Comparison of ENCODE assay signal across 28 cellular contexts in genomic region chrX:1031521-1032430, GRCh38.
"Had no signal": no experiment of that assay in that cellular context is flagged by ENCODE, and none has a peak within 500 bp of the region (broad histone marks: within the 10 kb centered on the region; RNA-seq: fewer than 3 reads in every experiment).

No MANE protein-coding gene starts in this region.

- H3K4me2 ChIP-seq: hepatocyte had no signal

- H3K36me3 Mint-ChIP-seq: activated CD4-positive, alpha-beta memory T cell treated with anti-CD3 and anti-CD28 coated beads for 36 hours; activated naive CD4-positive, alpha-beta T cell treated with anti-CD3 and anti-CD28 coated beads, Interleukin-2, amount 10 ng/mL, durations not matched to agents 7 days and 5 days; activated naive CD8-positive, alpha-beta T cell treated with anti-CD3 and anti-CD28 coated beads, Interleukin-2, amount 10 ng/mL, durations not matched to agents 7 days and 5 days; brain; immature natural killer cell; stimulated activated effector memory CD8-positive, alpha-beta T cell treated with anti-CD3 and anti-CD28 coated beads, Interleukin-12 subunit alpha, Interleukin-12 subunit beta, amount 100 ng/mL, for 72 hours had no signal

- DNase-seq: activated CD4-positive, alpha-beta memory T cell treated with anti-CD3 and anti-CD28 coated beads for 36 hours; activated CD4-positive, alpha-beta T cell treated with anti-CD3 and anti-CD28 coated beads, Interleukin-2, amount 10 ng/mL, durations not matched to agents 24 days and 14 days; activated CD4-positive, CD25-positive, alpha-beta regulatory T cell treated with anti-CD3 and anti-CD28 coated beads, Interleukin-2, amount 50 U/mL, for 72 hours; activated CD8-positive, alpha-beta memory T cell treated with anti-CD3 and anti-CD28 coated beads, Interleukin-2, amount 50 U/mL, for 48 hours; activated naive CD4-positive, alpha-beta T cell treated with anti-CD3 and anti-CD28 coated beads, Interleukin-2, amount 10 ng/mL, durations not matched to agents 7 days and 5 days; activated naive CD8-positive, alpha-beta T cell treated with anti-CD3 and anti-CD28 coated beads, Interleukin-2, amount 10 ng/mL, durations not matched to agents 7 days and 5 days; activated T-cell treated with anti-CD3 and anti-CD28 coated beads, Interleukin-2, amount 50 U/mL, for 24 hours; cerebellar nuclear complex; cortex of kidney; immature natural killer cell; lower lobe of right lung; mesenchymal stem cell; stimulated activated CD4-positive, alpha-beta T cell treated with anti-CD3 and anti-CD28 coated beads, Interleukin-4, amount 100 ng/mL, for 24 hours; T-helper 17 cell; testis; trophoblast cell; uterus had no signal

- H3K9me3 Mint-ChIP-seq: activated CD4-positive, alpha-beta T cell treated with anti-CD3 and anti-CD28 coated beads, Interleukin-2, amount 10 ng/mL, durations not matched to agents 24 days and 14 days had no signal

- H3K9me3 ChIP-seq: ascending aorta, lower lobe of right lung, neutrophil, testis had no signal

- H3K27me3 ChIP-seq: ascending aorta, cardiac muscle cell, hepatocyte, neutrophil, testis, uterus had no signal

- ATAC-seq: gastroesophageal sphincter; left lobe of liver; lower lobe of right lung; sciatic nerve; stimulated activated effector memory CD8-positive, alpha-beta T cell treated with anti-CD3 and anti-CD28 coated beads, Interleukin-12 subunit alpha, Interleukin-12 subunit beta, amount 100 ng/mL, for 72 hours; T-helper 17 cell had no signal

- H3K27me3 Mint-ChIP-seq: activated CD4-positive, alpha-beta T cell treated with anti-CD3 and anti-CD28 coated beads, Interleukin-2, amount 10 ng/mL, durations not matched to agents 24 days and 14 days had no signal

- H3K27ac Mint-ChIP-seq: activated CD4-positive, alpha-beta memory T cell treated with anti-CD3 and anti-CD28 coated beads for 36 hours; activated CD4-positive, alpha-beta T cell treated with anti-CD3 and anti-CD28 coated beads, Interleukin-2, amount 10 ng/mL, durations not matched to agents 24 days and 14 days; activated naive CD4-positive, alpha-beta T cell treated with anti-CD3 and anti-CD28 coated beads, Interleukin-2, amount 10 ng/mL, durations not matched to agents 7 days and 5 days; activated naive CD8-positive, alpha-beta T cell treated with anti-CD3 and anti-CD28 coated beads, Interleukin-2, amount 10 ng/mL, durations not matched to agents 7 days and 5 days; activated T-cell treated with anti-CD3 and anti-CD28 coated beads, Interleukin-2, amount 50 U/mL, for 24 hours; immature natural killer cell; natural killer cell treated with Interleukin-12 subunit alpha and Interleukin-12 subunit beta and Interleukin-15 and Interleukin-18, amount 100 ng/mL, for 72 hours; stimulated activated effector memory CD8-positive, alpha-beta T cell treated with anti-CD3 and anti-CD28 coated beads, Interleukin-12 subunit alpha, Interleukin-12 subunit beta, amount 100 ng/mL, for 72 hours; T-helper 17 cell had no signal

- H3K4me1 ChIP-seq: ascending aorta, gastroesophageal sphincter, lower lobe of right lung, testis, uterus had no signal

- H3K36me3 ChIP-seq: ascending aorta, cardiac muscle cell, gastroesophageal sphincter, lower lobe of right lung, neutrophil, uterus had no signal

- H3K4me3 Mint-ChIP-seq: activated CD4-positive, alpha-beta memory T cell treated with anti-CD3 and anti-CD28 coated beads for 36 hours; activated CD4-positive, alpha-beta T cell treated with anti-CD3 and anti-CD28 coated beads, Interleukin-2, amount 10 ng/mL, durations not matched to agents 24 days and 14 days; activated naive CD4-positive, alpha-beta T cell treated with anti-CD3 and anti-CD28 coated beads, Interleukin-2, amount 10 ng/mL, durations not matched to agents 7 days and 5 days; activated naive CD8-positive, alpha-beta T cell treated with anti-CD3 and anti-CD28 coated beads, Interleukin-2, amount 10 ng/mL, durations not matched to agents 7 days and 5 days; activated T-cell treated with anti-CD3 and anti-CD28 coated beads, Interleukin-2, amount 50 U/mL, for 24 hours; brain; immature natural killer cell; natural killer cell treated with Interleukin-12 subunit alpha and Interleukin-12 subunit beta and Interleukin-15 and Interleukin-18, amount 100 ng/mL, for 72 hours; stimulated activated effector memory CD8-positive, alpha-beta T cell treated with anti-CD3 and anti-CD28 coated beads, Interleukin-12 subunit alpha, Interleukin-12 subunit beta, amount 100 ng/mL, for 72 hours; T-helper 17 cell had no signal

- H3K27ac ChIP-seq: ascending aorta, cardiac muscle cell, gastroesophageal sphincter, hepatocyte, lower lobe of right lung, neutrophil, skin epidermis, testis, uterus had no signal

- H3K4me3 ChIP-seq: ascending aorta, cardiac muscle cell, gastroesophageal sphincter, hepatocyte, lower lobe of right lung, skin epidermis, testis, uterus had no signal
